In the genomic region with DNA sequence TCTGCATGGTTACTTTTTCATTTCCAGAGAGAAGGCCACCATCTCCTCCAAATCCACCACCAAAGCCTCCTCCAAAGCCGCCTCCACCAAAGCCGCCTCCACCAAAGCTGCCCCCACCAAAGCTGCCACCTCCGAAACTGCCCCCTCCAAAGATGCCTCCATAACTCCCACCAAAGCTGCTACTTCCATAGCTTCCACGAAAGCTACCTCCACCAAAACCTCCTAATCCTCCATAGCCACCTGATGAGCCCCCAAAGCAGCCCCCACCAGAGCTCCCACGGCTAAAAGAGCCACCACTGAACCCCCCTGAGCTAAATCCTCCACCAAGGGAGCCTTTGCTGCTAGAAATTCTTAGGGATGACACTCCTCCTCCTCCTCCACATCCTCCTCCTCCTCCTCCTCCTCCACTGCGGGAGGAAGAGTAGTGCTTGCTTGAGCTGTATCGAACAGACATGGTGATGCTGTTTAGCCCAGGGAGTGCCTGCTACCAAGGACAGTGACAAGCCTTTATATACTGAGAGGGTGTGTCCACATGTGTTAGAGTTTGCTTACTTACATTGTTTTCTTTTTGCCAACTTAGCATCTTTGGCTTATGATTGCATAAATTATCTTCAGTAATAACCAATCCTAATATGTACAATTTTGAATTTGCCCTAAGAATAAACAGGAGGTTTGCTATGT, we compare ENCODE assay signal across 11 cellular contexts. TPM values are rescaled to one million over a fixed set of nuclear protein-coding genes. Genes with fewer than 3 reads are reported as not detected.
DNase-seq lines count a peak whose midpoint lies in the region; ATAC-seq and TF ChIP-seq lines count a peak whose summit lies in the region.
"Had no signal": no experiment of that assay in that cellular context is flagged by ENCODE, and none has a peak within 500 bp of the region (broad histone marks: within the 10 kb centered on the region; RNA-seq: fewer than 3 reads in every experiment).

A gene (minus strand): TSS at position 483 of the 681 bp plus-strand sequence. CDS start 29 bp downstream, at position 454.

- H3K4me3 Mint-ChIP-seq in IgD-negative memory B cell (peak within 1 kb of the TSS in 1 of 4 donors; percentile 63), endothelial cell (ENCODE audit: unreplicated experiment) (peak within 1 kb of the TSS; percentile 38)
- H3K4me3 Mint-ChIP-seq: nephron progenitor cell; T-helper 1 cell treated with Interleukin-12 subunit alpha and Interleukin-12 subunit beta and Interleukin-4 antibody, amounts not matched to agents 30 μg/mL and 1 μg/mL, for 36 hours had no signal

- no TSS peak for BruUV-seq in A673 (replicated peaks; lab: Mats Ljungman, UMichigan)

- H3K4me3 ChIP-seq in A673 (ENCODE audit: low read depth, low read length, poor library complexity, severe bottlenecking) (no peak within 1 kb of the TSS), mucosa of descending colon (no peak within 1 kb of the TSS), ascending aorta (no peak within 1 kb of the TSS), tibial artery (no peak within 1 kb of the TSS)

- H3K36me3 ChIP-seq in A673 (ENCODE audit: insufficient read depth, low read length, poor library complexity, severe bottlenecking): peaks cover under 1% of the 10 kb centered on the region
- no peaks in the 10 kb centered on the region for H3K36me3 ChIP-seq in mucosa of descending colon (ENCODE audit: low read depth)
- peaks cover 0 to 4% of the 10 kb centered on the region in 2 donors for H3K36me3 ChIP-seq in ascending aorta
- H3K36me3 ChIP-seq in tibial artery: peaks cover 0 to 7% (median 6%) of the 10 kb centered on the region in 3 donors

- H3K27ac Mint-ChIP-seq in IgD-negative memory B cell: peak within 1 kb of the TSS in 1 of 3 donors; percentile 70
- no peak within 1 kb of the TSS for H3K27ac Mint-ChIP-seq in endothelial cell (ENCODE audit: unreplicated experiment)
- H3K27ac Mint-ChIP-seq: nephron progenitor cell; T-helper 1 cell treated with Interleukin-12 subunit alpha and Interleukin-12 subunit beta and Interleukin-4 antibody, amounts not matched to agents 30 μg/mL and 1 μg/mL, for 36 hours had no signal

- no peak for ATAC-seq in mucosa of descending colon

- H3K36me3 Mint-ChIP-seq in IgD-negative memory B cell (peaks cover 6% of the 10 kb centered on the region), endothelial cell (ENCODE audit: low read depth, unreplicated experiment) (peaks cover 14% of the 10 kb centered on the region)

- intact Hi-C loops in A673 (cut with micrococcal nuclease; ENCODE audit: unreplicated experiment) (no loop called here), mucosa of descending colon (cut with DNase I, micrococcal nuclease) (no loop called here), ascending aorta (cut with DNase I) (loop anchor here (10.0 kb wide), 1 partner anchor 177 kb away; a partner anchor contains a TSS), tibial artery (cut with DNase I; ENCODE audit: low total_unique reads) (no loop called here)

- H3K27me3 Mint-ChIP-seq in IgD-negative memory B cell: peaks cover 1% of the 10 kb centered on the region
- H3K27me3 Mint-ChIP-seq in endothelial cell (ENCODE audit: unreplicated experiment): peaks cover 3% of the 10 kb centered on the region

- CTCF ChIA-PET in A673 (lab: Charles Lee): no interaction called here

- DNase-seq in A673 (ENCODE audit: low spot score) (no peak), endothelial cell (ENCODE audit: low spot score) (no peak), mucosa of descending colon (no peak), occipital lobe (lab: John Stamatoyannopoulos, UW) (no peak), ascending aorta (ENCODE audit: low spot score in 2 of 2) (no peak), tibial artery (no peak), NOMO-1 treated with DMSO at 0.1 percent for 48 hours (lab: John Stamatoyannopoulos, UW; ENCODE audit: unreplicated experiment) (no peak)
- DNase-seq: NCI-H2171 treated with DMSO at 0.1 percent for 48 hours, nephron progenitor cell had no signal

- H3K27me3 ChIP-seq in A673 (replicated peaks; ENCODE audit: insufficient read depth, low read depth, low read length, poor library complexity): no peaks in the 10 kb centered on the region
- H3K27me3 ChIP-seq in ascending aorta: no peaks in the 10 kb centered on the region
- no peaks in the 10 kb centered on the region for H3K27me3 ChIP-seq in tibial artery

- H3K27ac ChIP-seq in A673 (ENCODE audit: low read depth, low read length, poor library complexity, severe bottlenecking) (no peak within 1 kb of the TSS), ascending aorta (no peak within 1 kb of the TSS), tibial artery (no peak within 1 kb of the TSS)

- no peak for TF ChIP-seq CTCF in A673 (conservative IDR thresholded peaks at IDR 0.05; ENCODE audit: low read depth, low read length)
- TF ChIP-seq CTCF in endothelial cell (IDR thresholded peaks at IDR 0.05; ENCODE audit: unreplicated experiment): no peak
- TF ChIP-seq CTCF in mucosa of descending colon (IDR thresholded peaks at IDR 0.05): no peak
- TF ChIP-seq CTCF in ascending aorta (IDR thresholded peaks at IDR 0.05): no peak
- no peak for TF ChIP-seq CTCF in tibial artery (IDR thresholded peaks at IDR 0.05)

- POLR2A ChIA-PET in A673 (lab: Charles Lee; ENCODE audit: low non-redundant PET): no interaction called here

- H3K4me1 Mint-ChIP-seq in IgD-negative memory B cell (peaks cover 0 to 22% (median 17%) of the 10 kb centered on the region in 3 donors), endothelial cell (ENCODE audit: unreplicated experiment) (peaks cover 25% of the 10 kb centered on the region)

- H3K4me1 ChIP-seq in A673 (ENCODE audit: insufficient read depth, low read length, poor library complexity, severe bottlenecking) (peaks cover 4% of the 10 kb centered on the region), mucosa of descending colon (ENCODE audit: low read depth) (no peaks in the 10 kb centered on the region), ascending aorta (peaks cover 0 to 8% of the 10 kb centered on the region in 2 donors), tibial artery (peaks cover 0 to 14% (median 3%) of the 10 kb centered on the region in 4 donors)

- H3K9me3 Mint-ChIP-seq in IgD-negative memory B cell (peaks cover 2 to 4% (median 2%) of the 10 kb centered on the region in 3 donors), endothelial cell (ENCODE audit: unreplicated experiment) (no peaks in the 10 kb centered on the region)
- H3K9me3 Mint-ChIP-seq: nephron progenitor cell had no signal

- H3K9me3 ChIP-seq in A673 (ENCODE audit: low read depth, low read length, poor library complexity, severe bottlenecking) (no peaks in the 10 kb centered on the region), mucosa of descending colon (no peaks in the 10 kb centered on the region), ascending aorta (no peaks in the 10 kb centered on the region), tibial artery (no peaks in the 10 kb centered on the region)

RNA-seq across cellular contexts. Expression of the gene that starts here (rescaled TPM):
- total RNA-seq in A673 (2021) (35.0 and 36.2 TPM in 2 replicates), endothelial cell (ENCODE audit: unreplicated experiment) (28.2 TPM), mucosa of descending colon (10 to 100 TPM; 24.5 to 33.1 (median 26.4) TPM), occipital lobe (1.9 TPM), ascending aorta (0.85 TPM)
- 201 TPM for polyA plus RNA-seq in IgD-negative memory B cell
